24 cellular contexts compared by ENCODE assay signal in the genomic region with DNA sequence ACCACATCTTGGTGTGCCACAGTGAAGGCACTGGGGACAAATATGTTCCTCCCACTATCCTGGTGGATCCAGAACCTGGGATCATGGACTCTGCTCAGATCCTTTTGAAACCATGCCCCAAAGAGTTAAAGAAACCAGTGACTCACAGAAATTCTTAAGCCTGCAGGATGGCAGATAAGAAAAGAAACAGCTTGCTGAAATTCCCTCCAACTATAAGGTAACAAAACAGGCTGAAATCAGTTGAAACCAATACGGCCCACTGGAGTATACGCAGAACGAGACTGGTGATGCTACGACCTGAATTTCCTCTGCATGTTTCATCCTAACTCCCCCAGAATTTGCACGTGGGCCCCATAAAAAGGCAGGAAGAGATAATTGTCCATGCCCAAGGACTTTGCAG.
A peak's percentile ranks its signal among the peaks of the same experiment; 100 is the strongest.
DNase-seq lines count a peak whose midpoint lies in the region; ATAC-seq and TF ChIP-seq lines count a peak whose summit lies in the region.
"Had no signal": no experiment of that assay in that cellular context is flagged by ENCODE, and none has a peak within 500 bp of the region (broad histone marks: within the 10 kb centered on the region; RNA-seq: fewer than 3 reads in every experiment).

No MANE protein-coding gene starts in this region.

- H3K4me2 ChIP-seq in SK-N-SH, result peak overlapping the region; percentile 64

- no peak for TF ChIP-seq CTCF in SK-N-SH (IDR thresholded peaks at IDR 0.05)
- TF ChIP-seq CTCF in brain microvascular endothelial cell (IDR thresholded peaks at IDR 0.05; ENCODE audit: low read depth, low read length, missing control alignments), result no peak

- 51% methylated on average over 5 of the region's 5 CpGs for WGBS in SK-N-SH (ENCODE audit: low lambda C conversion rate)

- DNase-seq in SK-N-SH, result no peak
- DNase-seq in brain microvascular endothelial cell, result peak; percentile 72
- DNase-seq in kidney glomerular epithelial cell (lab: John Stamatoyannopoulos, UW), result peak; percentile 30
- DNase-seq in activated CD8-positive, alpha-beta T cell treated with anti-CD3 and anti-CD28 coated beads, Interleukin-2, amount 10 ng/mL, durations not matched to agents 7 days and 5 days, result no peak
- DNase-seq in NCI-H2081 treated with DMSO at 0.1 percent for 48 hours (lab: John Stamatoyannopoulos, UW), result no peak
- DNase-seq in activated T-cell treated with anti-CD3 and anti-CD28 coated beads, Interleukin-2, amount 50 U/mL, for 1 hour, result no peak
- DNase-seq: activated B cell treated with CpG ODN at 0.5 μM for 24 hours; activated CD4-positive, alpha-beta memory T cell treated with anti-CD3 and anti-CD28 coated beads, Interleukin-2, amount 10 ng/mL, durations not matched to agents 7 days and 5 days; activated T-cell treated with anti-CD3 and anti-CD28 coated beads, Interleukin-2, amount 50 U/mL, for 72 hours; esophagus squamous epithelium; NCI-H1092 treated with DMSO at 0.1 percent for 48 hours; NCI-H526 treated with DMSO at 0.1 percent for 48 hours; SJCRH30; spleen; stimulated activated CD8-positive, alpha-beta memory T cell treated with anti-CD3 and anti-CD28 coated beads, Interleukin-4, amount 100 ng/mL, for 48 hours had no signal

- no peaks in the 10 kb centered on the region for H3K9me2 ChIP-seq in SK-N-SH

- CTCF ChIA-PET in SK-N-SH (lab: Yijun Ruan, JAX), result interaction anchor here (3.0 kb wide), 1 partner anchor 13 kb away, joined by 12 read pairs; no protein-coding TSS in a partner anchor
- CTCF ChIA-PET in activated CD8-positive, alpha-beta T cell treated with anti-CD3 and anti-CD28 coated beads, Interleukin-2, amount 10 ng/mL, durations not matched to agents 7 days and 5 days (lab: Charles Lee), result no interaction called here

- peaks cover 0 to 12% of the 10 kb centered on the region in 2 experiments; a peak in 2 of 4 replicates for H3K4me1 ChIP-seq in SK-N-SH (ENCODE audit: control insufficient read depth in 1 of 2, insufficient read depth in 2 of 2, low read depth in 1 of 2, low read length in 1 of 2)
- H3K4me1 ChIP-seq: esophagus squamous epithelium, SJCRH30, spleen had no signal

- TF ChIP-seq EP300 in SK-N-SH (IDR thresholded peaks at IDR 0.05; ENCODE audit: borderline replicate concordance in 1 of 2, low read depth in 1 of 2, low read length in 1 of 2), result no peak

- no peaks in the 10 kb centered on the region for H3K36me3 Mint-ChIP-seq in activated CD8-positive, alpha-beta T cell treated with anti-CD3 and anti-CD28 coated beads, Interleukin-2, amount 10 ng/mL, durations not matched to agents 7 days and 5 days (ENCODE audit: low read depth)
- H3K36me3 Mint-ChIP-seq: activated naive CD4-positive, alpha-beta T cell treated with anti-CD3 and anti-CD28 coated beads, Interleukin-2, amount 50 U/mL, for 24 hours; memory B cell; natural killer cell treated with Interleukin-12 subunit alpha and Interleukin-12 subunit beta and Interleukin-15 and Interleukin-18, amount 100 ng/mL, for 72 hours had no signal

- H2AFZ ChIP-seq in SK-N-SH (ENCODE audit: low read depth), result no peak overlapping the region

- H3K27ac ChIP-seq in SK-N-SH (ENCODE audit: low read depth in 2 of 2, low read length in 1 of 2) (peak overlapping the region in 1 of 2 experiments; percentile 30; a peak in 2 of 4 replicates), brain microvascular endothelial cell (peak overlapping the region; percentile 91)
- H3K27ac ChIP-seq: 22Rv1; BLaER1 treated with 17β-estradiol and CSF1 and Interleukin-3, amounts not matched to agents 10 nM and 100 nM; cardiac muscle cell; esophagus squamous epithelium; SJCRH30; spleen had no signal

- no peaks in the 10 kb centered on the region for H3F3A ChIP-seq in SK-N-SH (replicated peaks; ENCODE audit: insufficient read depth)

- H3K27me3 ChIP-seq in SK-N-SH (ENCODE audit: insufficient read depth) (no peaks in the 10 kb centered on the region), brain microvascular endothelial cell (replicated peaks) (no peaks in the 10 kb centered on the region)
- H3K27me3 ChIP-seq: BLaER1 treated with 17β-estradiol and CSF1 and Interleukin-3, amounts not matched to agents 10 nM and 100 nM; cardiac muscle cell; SJCRH30 had no signal

- H3K36me3 ChIP-seq in SK-N-SH (replicated peaks in 1 of 2; ENCODE audit: control insufficient read depth in 1 of 2, insufficient read depth in 2 of 2, low read length in 1 of 2) (no peaks in the 10 kb centered on the region), brain microvascular endothelial cell (replicated peaks) (no peaks in the 10 kb centered on the region)
- H3K36me3 ChIP-seq: BLaER1 treated with 17β-estradiol and CSF1 and Interleukin-3, amounts not matched to agents 10 nM and 100 nM; cardiac muscle cell; esophagus squamous epithelium; SJCRH30; spleen had no signal

- no peaks in the 10 kb centered on the region for H3K27me3 Mint-ChIP-seq in activated CD8-positive, alpha-beta T cell treated with anti-CD3 and anti-CD28 coated beads, Interleukin-2, amount 10 ng/mL, durations not matched to agents 7 days and 5 days (ENCODE audit: low read depth)
- H3K27me3 Mint-ChIP-seq: activated B cell treated with CpG ODN at 0.5 μM for 24 hours; activated CD4-positive, alpha-beta memory T cell treated with anti-CD3 and anti-CD28 coated beads, Interleukin-2, amount 10 ng/mL, durations not matched to agents 7 days and 5 days had no signal

- H4K20me1 ChIP-seq in SK-N-SH (ENCODE audit: insufficient read depth), result no peaks in the 10 kb centered on the region
- H4K20me1 ChIP-seq: BLaER1 treated with 17β-estradiol and CSF1 and Interleukin-3, amounts not matched to agents 10 nM and 100 nM had no signal

- POLR2A ChIA-PET in SK-N-SH (lab: Yijun Ruan, JAX), result no interaction called here
- POLR2A ChIA-PET in activated CD8-positive, alpha-beta T cell treated with anti-CD3 and anti-CD28 coated beads, Interleukin-2, amount 10 ng/mL, durations not matched to agents 7 days and 5 days (lab: Charles Lee), result interaction anchor here (0.6 kb wide), 1 partner anchor 65 kb away, joined by 3 read pairs; no protein-coding TSS in a partner anchor

- H3K4me3 ChIP-seq in SK-N-SH (ENCODE audit: low read depth in 2 of 2, low read length in 1 of 2), result 0 out of 4 replicates have a peak overlapping the region, but pooled peaks of 1 of the 2 experiments have one; percentile 8
- H3K4me3 ChIP-seq in brain microvascular endothelial cell (ENCODE audit: low read depth, low read length), result no peak overlapping the region
- H3K4me3 ChIP-seq: BLaER1 treated with 17β-estradiol and CSF1 and Interleukin-3, amounts not matched to agents 10 nM and 100 nM; cardiac muscle cell; esophagus squamous epithelium; SJCRH30; spleen had no signal

- ATAC-seq in SK-N-SH treated with all-trans-retinoic acid at 6 μM for 48 hours (no peak), GM21737 (IDR thresholded peaks at IDR 0.05; ENCODE audit: unreplicated experiment) (no peak)
- ATAC-seq in activated CD8-positive, alpha-beta T cell treated with anti-CD3 and anti-CD28 coated beads, Interleukin-2, amount 10 ng/mL, durations not matched to agents 7 days and 5 days, result no peak
- ATAC-seq: activated T-cell treated with anti-CD3 and anti-CD28 coated beads, Interleukin-2, amount 50 U/mL, for 72 hours; natural killer cell treated with Interleukin-12 subunit alpha and Interleukin-12 subunit beta and Interleukin-15 and Interleukin-18, amount 100 ng/mL, for 72 hours had no signal

- no peak overlapping the region for H3K9ac ChIP-seq in SK-N-SH
- H3K9ac ChIP-seq: BLaER1 treated with 17β-estradiol and CSF1 and Interleukin-3, amounts not matched to agents 10 nM and 100 nM had no signal

- in situ Hi-C loops in brain microvascular endothelial cell (cut with HindIII; ENCODE audit: low pct_ligation_motif_present, low sequenced_read_pairs), result no loop called here

- no peaks in the 10 kb centered on the region for H3K4me1 Mint-ChIP-seq in activated CD8-positive, alpha-beta T cell treated with anti-CD3 and anti-CD28 coated beads, Interleukin-2, amount 10 ng/mL, durations not matched to agents 7 days and 5 days (ENCODE audit: low read depth)
- H3K4me1 Mint-ChIP-seq: activated B cell treated with CpG ODN at 0.5 μM for 24 hours; activated CD4-positive, alpha-beta memory T cell treated with anti-CD3 and anti-CD28 coated beads, Interleukin-2, amount 10 ng/mL, durations not matched to agents 7 days and 5 days; activated naive CD4-positive, alpha-beta T cell treated with anti-CD3 and anti-CD28 coated beads, Interleukin-2, amount 50 U/mL, for 24 hours; memory B cell had no signal

- no peak for TF ChIP-seq RAD21 in SK-N-SH (IDR thresholded peaks at IDR 0.05; ENCODE audit: low read length)

- H3K9me3 ChIP-seq in SK-N-SH, result no peaks in the 10 kb centered on the region
- H3K9me3 ChIP-seq: esophagus squamous epithelium, SJCRH30 had no signal

- no peaks in the 10 kb centered on the region for H3K79me2 ChIP-seq in SK-N-SH (ENCODE audit: insufficient read depth)

- H3K4me3 Mint-ChIP-seq in activated CD8-positive, alpha-beta T cell treated with anti-CD3 and anti-CD28 coated beads, Interleukin-2, amount 10 ng/mL, durations not matched to agents 7 days and 5 days, result no peak overlapping the region
- H3K4me3 Mint-ChIP-seq: activated B cell treated with CpG ODN at 0.5 μM for 24 hours; activated CD4-positive, alpha-beta memory T cell treated with anti-CD3 and anti-CD28 coated beads, Interleukin-2, amount 10 ng/mL, durations not matched to agents 7 days and 5 days; activated naive CD4-positive, alpha-beta T cell treated with anti-CD3 and anti-CD28 coated beads, Interleukin-2, amount 50 U/mL, for 24 hours; activated T-cell treated with anti-CD3 and anti-CD28 coated beads, Interleukin-2, amount 50 U/mL, for 72 hours; memory B cell; natural killer cell treated with Interleukin-12 subunit alpha and Interleukin-12 subunit beta and Interleukin-15 and Interleukin-18, amount 100 ng/mL, for 72 hours had no signal

- no peaks in the 10 kb centered on the region for H3K9me3 Mint-ChIP-seq in activated CD8-positive, alpha-beta T cell treated with anti-CD3 and anti-CD28 coated beads, Interleukin-2, amount 10 ng/mL, durations not matched to agents 7 days and 5 days (ENCODE audit: insufficient read depth)
- H3K9me3 Mint-ChIP-seq: activated B cell treated with CpG ODN at 0.5 μM for 24 hours; activated naive CD4-positive, alpha-beta T cell treated with anti-CD3 and anti-CD28 coated beads, Interleukin-2, amount 50 U/mL, for 24 hours; memory B cell; natural killer cell treated with Interleukin-12 subunit alpha and Interleukin-12 subunit beta and Interleukin-15 and Interleukin-18, amount 100 ng/mL, for 72 hours had no signal

- no peak overlapping the region for H3K27ac Mint-ChIP-seq in activated CD8-positive, alpha-beta T cell treated with anti-CD3 and anti-CD28 coated beads, Interleukin-2, amount 10 ng/mL, durations not matched to agents 7 days and 5 days
- H3K27ac Mint-ChIP-seq: activated B cell treated with CpG ODN at 0.5 μM for 24 hours; activated CD4-positive, alpha-beta memory T cell treated with anti-CD3 and anti-CD28 coated beads, Interleukin-2, amount 10 ng/mL, durations not matched to agents 7 days and 5 days; activated naive CD4-positive, alpha-beta T cell treated with anti-CD3 and anti-CD28 coated beads, Interleukin-2, amount 50 U/mL, for 24 hours; activated T-cell treated with anti-CD3 and anti-CD28 coated beads, Interleukin-2, amount 50 U/mL, for 72 hours; memory B cell; natural killer cell treated with Interleukin-12 subunit alpha and Interleukin-12 subunit beta and Interleukin-15 and Interleukin-18, amount 100 ng/mL, for 72 hours; progenitor cell of endocrine pancreas had no signal

TF ChIP-seq in SK-N-SH treated with all-trans-retinoic acid at 6 μM for 48 hours, 23 proteins besides CTCF, POLR2A, EP300 and RAD21 (continues in another document):
- TF ChIP-seq OSR1 (CRISPR knock-in tag; IDR thresholded peaks at IDR 0.05), result no peak

Comparison
In these comparisons a context has a peak if more than half of its experiments do, and no peak if none do; other contexts are left out.
1. DNase-seq: peak in brain microvascular endothelial cell (single experiment) and kidney glomerular epithelial cell (single experiment); none in SK-N-SH (single experiment), activated CD8-positive, alpha-beta T cell treated with anti-CD3 and anti-CD28 coated beads, Interleukin-2, amount 10 ng/mL, durations not matched to agents 7 days and 5 days (single experiment), NCI-H2081 treated with DMSO at 0.1 percent for 48 hours (single experiment) and activated T-cell treated with anti-CD3 and anti-CD28 coated beads, Interleukin-2, amount 50 U/mL, for 1 hour (single experiment).